8 cellular contexts compared by ENCODE assay signal in the genomic region with DNA sequence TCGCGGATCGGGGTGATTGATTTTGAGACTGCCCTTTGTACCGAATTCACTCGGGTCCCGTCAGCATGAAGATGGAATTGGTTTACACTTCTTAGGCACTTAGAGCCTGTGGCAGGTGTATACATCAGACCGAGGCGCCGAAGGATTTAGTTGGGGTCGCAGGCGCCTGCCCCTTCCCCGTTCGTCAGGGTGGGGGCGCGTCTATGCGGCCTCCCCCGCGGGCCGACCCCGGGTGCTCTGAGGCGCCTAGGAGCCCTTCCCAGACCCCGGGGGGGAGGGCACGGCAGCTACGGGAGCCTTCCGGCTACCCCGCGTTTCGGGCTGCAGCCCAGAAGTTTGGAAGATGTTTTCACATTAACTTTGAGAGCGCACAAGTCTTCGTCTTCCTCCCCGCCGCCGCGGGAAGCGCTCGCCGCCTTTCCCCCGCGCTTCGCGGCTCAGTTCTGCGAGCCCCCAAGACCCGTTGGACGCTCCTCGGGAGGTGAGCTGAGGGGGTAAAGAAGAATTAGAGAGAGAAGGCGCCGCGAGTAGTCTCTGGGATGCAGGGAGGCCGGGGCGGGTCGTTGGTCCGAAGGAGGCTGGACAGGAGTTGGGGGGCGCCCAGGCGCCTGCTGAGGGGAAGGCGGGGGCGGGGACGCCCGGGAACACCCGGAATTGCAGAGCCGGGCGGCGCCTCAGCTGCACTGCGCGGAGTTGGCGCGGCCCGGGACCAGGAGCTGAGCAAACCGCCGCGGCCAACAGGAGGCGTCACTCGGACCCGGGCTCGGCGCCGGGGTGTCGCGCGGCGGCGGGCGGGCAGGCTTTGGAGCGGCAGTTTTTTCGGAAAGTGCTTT. TPM values are rescaled to one million over a fixed set of nuclear protein-coding genes. Genes with fewer than 3 reads are reported as not detected.
DNase-seq lines count a peak whose midpoint lies in the region; ATAC-seq and TF ChIP-seq lines count a peak whose summit lies in the region.

No MANE protein-coding gene starts in this region.

- H3K4me1 ChIP-seq in ectodermal cell (ENCODE audit: control insufficient read depth, insufficient read depth, low read length) (peaks cover 4% of the 10 kb centered on the region), lower lobe of right lung (peaks cover 44% of the 10 kb centered on the region)

- ATAC-seq in lower lobe of right lung = peak; percentile 49 to 63
- no peak for ATAC-seq in HG02852 (IDR thresholded peaks at IDR 0.05; ENCODE audit: unreplicated experiment)

- H3K4me3 ChIP-seq in ectodermal cell (ENCODE audit: insufficient read depth, low read depth, low read length) = peak overlapping the region; percentile 53
- H3K4me3 ChIP-seq in lower lobe of right lung = peak overlapping the region; percentile 81

- H3K9me3 ChIP-seq in ectodermal cell (ENCODE audit: control insufficient read depth, low read length) = no peaks in the 10 kb centered on the region
- H3K9me3 ChIP-seq in lower lobe of right lung = no peaks in the 10 kb centered on the region

- peaks cover 9% of the 10 kb centered on the region for H3K27me3 ChIP-seq in ectodermal cell (ENCODE audit: control insufficient read depth, insufficient read depth, low read length, poor library complexity, severe bottlenecking)
- no peaks in the 10 kb centered on the region for H3K27me3 ChIP-seq in lower lobe of right lung (ENCODE audit: low read depth)

- H3K36me3 ChIP-seq in ectodermal cell (ENCODE audit: control insufficient read depth, insufficient read depth, low read length) (no peaks in the 10 kb centered on the region), lower lobe of right lung (peaks cover 19% of the 10 kb centered on the region)

- WGBS in ectodermal cell, 2 experiments = 0 to 1% methylated on average over 84 of the region's 84 CpGs

- H3K27ac ChIP-seq in ectodermal cell (ENCODE audit: insufficient read depth, low read depth, low read length, poor library complexity, severe bottlenecking) = peak overlapping the region; percentile 81
- peak overlapping the region; percentile 96 for H3K27ac ChIP-seq in lower lobe of right lung

- TF ChIP-seq CTCF in lower lobe of right lung (IDR thresholded peaks at IDR 0.05) = peak; percentile 57

- DNase-seq in DMS53 (lab: John Stamatoyannopoulos, UW) (peak; percentile 63), DMS53 treated with DMSO at 0.1 percent for 48 hours (lab: John Stamatoyannopoulos, UW; ENCODE audit: unreplicated experiment) (no peak), NCI-H1048 (lab: John Stamatoyannopoulos, UW) (peak; percentile 12), lower lobe of right lung (peak; percentile 81)
- peak; percentile 9 to 21 for DNase-seq in activated CD4-positive, alpha-beta T cell treated with anti-CD3 and anti-CD28 coated beads, Interleukin-2, amount 50 U/mL, for 4 hours
- peak; percentile 19 to 27 for DNase-seq in stimulated activated CD4-positive, alpha-beta T cell treated with anti-CD3 and anti-CD28 coated beads, Interleukin-4, amount 100 ng/mL, for 48 hours (ENCODE audit: low read depth in 2 of 2)

- intact Hi-C loops in lower lobe of right lung (cut with DNase I) = no loop called here

RNA-seq across cellular contexts. Expression of gene TIPARP, which starts 0.7 kb away (rescaled TPM):
- 7.1 TPM for polyA plus RNA-seq in ectodermal cell (2013, experiment 1 of 4)
- polyA plus RNA-seq in ectodermal cell (2013, experiment 2 of 4) = 6.3 TPM
- polyA plus RNA-seq in ectodermal cell (2013, experiment 3 of 4) = 5.4 TPM
- 6.8 TPM for polyA plus RNA-seq in ectodermal cell (2013, experiment 4 of 4)
- total RNA-seq in lower lobe of right lung = 58.0 TPM
